In the genomic region with DNA sequence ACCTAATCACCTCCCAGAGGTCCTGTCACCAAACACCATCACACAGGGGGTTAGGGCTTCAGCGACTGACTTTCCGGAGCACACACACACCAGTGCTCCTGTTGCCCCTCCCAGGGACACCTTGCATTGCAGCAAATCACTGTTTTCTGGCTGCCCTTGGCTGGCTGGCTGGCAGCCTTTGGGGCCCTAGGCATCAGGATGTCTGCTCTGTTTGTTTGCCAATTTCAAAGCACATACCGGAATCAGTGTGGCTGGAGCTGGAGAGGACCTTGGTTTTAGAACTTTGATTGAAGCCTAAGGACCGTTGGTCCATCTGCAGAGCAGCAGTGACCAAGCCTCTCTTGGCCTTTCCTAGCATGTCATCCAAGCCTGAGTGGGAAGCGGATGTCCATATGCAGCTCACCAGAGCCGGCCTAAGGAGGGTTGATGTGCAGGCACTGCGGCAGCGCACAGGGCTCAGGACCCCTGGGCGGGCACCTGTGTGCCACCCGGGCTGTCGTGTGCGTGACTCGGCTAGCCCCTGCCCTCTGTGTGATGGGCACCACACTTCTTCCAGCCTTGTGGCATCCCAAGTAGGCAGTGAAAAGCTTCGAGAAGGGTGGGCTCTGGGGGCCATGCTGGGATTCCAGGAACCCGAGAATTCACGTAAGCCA, we compare ENCODE assay signal across 33 cellular contexts.
"Had no signal": no experiment of that assay in that cellular context is flagged by ENCODE, and none has a peak within 500 bp of the region (broad histone marks: within the 10 kb centered on the region; RNA-seq: fewer than 3 reads in every experiment).

No MANE protein-coding gene starts in this region.

- H3K27me3 Mint-ChIP-seq: brain had no signal

- H3K27me3 ChIP-seq: Peyer's patch, SJSA1 had no signal

- H3K9me3 Mint-ChIP-seq: activated CD4-positive, alpha-beta memory T cell treated with anti-CD3 and anti-CD28 coated beads for 36 hours; activated naive CD4-positive, alpha-beta T cell treated with anti-CD3 and anti-CD28 coated beads, Interleukin-2, amount 50 U/mL, for 24 hours; activated naive CD8-positive, alpha-beta T cell treated with anti-CD3 and anti-CD28 coated beads, Interleukin-2, amount 10 ng/mL, durations not matched to agents 7 days and 5 days; activated T-cell treated with anti-CD3 and anti-CD28 coated beads, Interleukin-2, amount 50 U/mL, for 4 hours; activated T-helper 1 cell treated with anti-CD3 and anti-CD28 coated beads, Interleukin-12 subunit alpha, Interleukin-12 subunit beta, Interleukin-2, Interleukin-4 antibody, amounts not matched to agents 30 ng/mL and 10 ng/mL and 1 ng/mL, durations not matched to agents 14 hours and 24 hours and 36 hours; T-helper 1 cell treated with Interleukin-12 subunit alpha and Interleukin-12 subunit beta and Interleukin-4 antibody, amounts not matched to agents 30 μg/mL and 1 μg/mL, for 36 hours; T-helper 2 cell treated with Interferon-gamma antibody and Interleukin-4, amounts not matched to agents 5 μg/mL and 100 μg/mL, for 36 hours had no signal

- H3K4me1 ChIP-seq: Peyer's patch, SJSA1 had no signal

- FAIRE-seq: bronchial epithelial cell, K562, TTC549 had no signal

- H3K4me3 ChIP-seq: K562, Peyer's patch, SJSA1 had no signal

- H3K4me1 Mint-ChIP-seq: activated naive CD4-positive, alpha-beta T cell treated with anti-CD3 and anti-CD28 coated beads, Interleukin-2, amount 50 U/mL, for 24 hours; activated naive CD8-positive, alpha-beta T cell treated with anti-CD3 and anti-CD28 coated beads, Interleukin-2, amount 10 ng/mL, durations not matched to agents 7 days and 5 days had no signal

- H3K9ac ChIP-seq: SK-N-SH had no signal

- H3K36me3 Mint-ChIP-seq: activated CD4-positive, alpha-beta memory T cell treated with anti-CD3 and anti-CD28 coated beads for 36 hours; activated naive CD4-positive, alpha-beta T cell treated with anti-CD3 and anti-CD28 coated beads, Interleukin-2, amount 50 U/mL, for 24 hours; activated naive CD8-positive, alpha-beta T cell treated with anti-CD3 and anti-CD28 coated beads, Interleukin-2, amount 10 ng/mL, durations not matched to agents 7 days and 5 days had no signal

- ATAC-seq: activated T-cell treated with anti-CD3 and anti-CD28 coated beads, Interleukin-2, amount 50 U/mL, for 4 hours; K562; PC-3 had no signal

- DNase-seq: activated CD4-positive, alpha-beta memory T cell treated with anti-CD3 and anti-CD28 coated beads for 36 hours; activated CD4-positive, alpha-beta T cell treated with anti-CD3 and anti-CD28 coated beads for 4 hours; activated CD4-positive, alpha-beta T cell treated with anti-CD3 and anti-CD28 coated beads, Interleukin-2, amount 50 U/mL, for 1 hour; activated CD4-positive, CD25-positive, alpha-beta regulatory T cell treated with anti-CD3 and anti-CD28 coated beads, Interleukin-2, amount 50 U/mL, for 72 hours; activated CD8-positive, alpha-beta memory T cell treated with anti-CD3 and anti-CD28 coated beads, Interleukin-2, amount 50 U/mL, for 4 hours; activated naive CD4-positive, alpha-beta T cell treated with Interleukin-2 at 50 U/mL for 16 hours; activated naive CD8-positive, alpha-beta T cell treated with anti-CD3 and anti-CD28 coated beads, Interleukin-2, amount 10 ng/mL, durations not matched to agents 7 days and 5 days; activated T-cell treated with anti-CD3 and anti-CD28 coated beads for 4 hours; activated T-cell treated with anti-CD3 and anti-CD28 coated beads, Interleukin-2, amount 50 U/mL, for 4 hours; amygdala; caudate nucleus; IMR-90; NCI-H1105; NCI-H1417 treated with DMSO at 0.1 percent for 48 hours; NCI-H187 treated with DMSO at 0.1 percent for 48 hours; NCI-H2081 treated with DMSO at 0.1 percent for 48 hours; NCI-H345; NCI-H524 treated with DMSO at 0.1 percent for 48 hours; NK-92 treated with Interleukin-12 subunit alpha and Interleukin-12 subunit beta, amount 100 ng/mL, for 24 hours; PC-3; RPMI8226; SHP77 treated with DMSO at 0.1 percent for 48 hours; SK-N-SH had no signal

- H3K36me3 ChIP-seq: Peyer's patch, SJSA1 had no signal

- H3K9me3 ChIP-seq: Peyer's patch, SJSA1, SK-N-SH had no signal

- H3K27ac ChIP-seq: Peyer's patch, SJSA1 had no signal

- H3K4me3 Mint-ChIP-seq: activated CD4-positive, alpha-beta memory T cell treated with anti-CD3 and anti-CD28 coated beads for 36 hours; activated naive CD4-positive, alpha-beta T cell treated with anti-CD3 and anti-CD28 coated beads, Interleukin-2, amount 50 U/mL, for 24 hours; activated naive CD8-positive, alpha-beta T cell treated with anti-CD3 and anti-CD28 coated beads, Interleukin-2, amount 10 ng/mL, durations not matched to agents 7 days and 5 days; activated T-cell treated with anti-CD3 and anti-CD28 coated beads, Interleukin-2, amount 50 U/mL, for 4 hours; activated T-helper 1 cell treated with anti-CD3 and anti-CD28 coated beads, Interleukin-12 subunit alpha, Interleukin-12 subunit beta, Interleukin-2, Interleukin-4 antibody, amounts not matched to agents 30 ng/mL and 10 ng/mL and 1 ng/mL, durations not matched to agents 14 hours and 24 hours and 36 hours; brain; T-helper 1 cell treated with Interleukin-12 subunit alpha and Interleukin-12 subunit beta and Interleukin-4 antibody, amounts not matched to agents 30 μg/mL and 1 μg/mL, for 36 hours; T-helper 2 cell treated with Interferon-gamma antibody and Interleukin-4, amounts not matched to agents 5 μg/mL and 100 μg/mL, for 36 hours had no signal

- H3K27ac Mint-ChIP-seq: activated CD4-positive, alpha-beta memory T cell treated with anti-CD3 and anti-CD28 coated beads for 36 hours; activated naive CD4-positive, alpha-beta T cell treated with anti-CD3 and anti-CD28 coated beads, Interleukin-2, amount 50 U/mL, for 24 hours; activated naive CD8-positive, alpha-beta T cell treated with anti-CD3 and anti-CD28 coated beads, Interleukin-2, amount 10 ng/mL, durations not matched to agents 7 days and 5 days; activated T-helper 1 cell treated with anti-CD3 and anti-CD28 coated beads, Interleukin-12 subunit alpha, Interleukin-12 subunit beta, Interleukin-2, Interleukin-4 antibody, amounts not matched to agents 30 ng/mL and 10 ng/mL and 1 ng/mL, durations not matched to agents 14 hours and 24 hours and 36 hours; T-helper 1 cell treated with Interleukin-12 subunit alpha and Interleukin-12 subunit beta and Interleukin-4 antibody, amounts not matched to agents 30 μg/mL and 1 μg/mL, for 36 hours; T-helper 2 cell treated with Interferon-gamma antibody and Interleukin-4, amounts not matched to agents 5 μg/mL and 100 μg/mL, for 36 hours had no signal

- H3K4me2 ChIP-seq: SK-N-SH had no signal
